ENCODE assay signal across 25 cellular contexts in genomic region chr22:48047722-48048500, GRCh38.
A peak's percentile ranks its signal among the peaks of the same experiment; 100 is the strongest.
DNase-seq lines count a peak whose midpoint lies in the region; ATAC-seq and TF ChIP-seq lines count a peak whose summit lies in the region.
"Had no signal": no experiment of that assay in that cellular context is flagged by ENCODE, and none has a peak within 500 bp of the region (broad histone marks: within the 10 kb centered on the region; RNA-seq: fewer than 3 reads in every experiment).

No MANE protein-coding gene starts in this region.

- no peak overlapping the region for H3K4ac ChIP-seq in H9 (ENCODE audit: low read depth, low read length)
- H3K4ac ChIP-seq in neuronal stem cell (ENCODE audit: low read length) = no peak overlapping the region

- H3K56ac ChIP-seq in H9 (ENCODE audit: insufficient read length, low read depth, low read length) = no peak overlapping the region

- no peaks in the 10 kb centered on the region for H3K27me3 ChIP-seq in DND-41 (ENCODE audit: insufficient read depth, low read length, poor library complexity)
- no peaks in the 10 kb centered on the region for H3K27me3 ChIP-seq in H9 (ENCODE audit: insufficient read depth, low read length)
- H3K27me3 ChIP-seq in endodermal cell (ENCODE audit: control insufficient read depth, insufficient read depth, low read length, poor library complexity, severe bottlenecking) = no peaks in the 10 kb centered on the region
- H3K27me3 ChIP-seq in neuronal stem cell (ENCODE audit: control insufficient read depth in 3 of 3, insufficient read depth in 3 of 3, low read depth in 1 of 3, low read length in 3 of 3) = no peaks in the 10 kb centered on the region
- H3K27me3 ChIP-seq in esophagus squamous epithelium = peaks cover 0 to 7% (median 0%) of the 10 kb centered on the region in 4 donors
- H3K27me3 ChIP-seq: BE2C had no signal

- no CpG with 5 or more reads among the region's 9 CpGs for WGBS in H9 (ENCODE audit: extremely low coverage, insufficient read length, low lambda C conversion rate)
- WGBS in endodermal cell (ENCODE audit: insufficient coverage in 1 of 2, insufficient read length in 1 of 2), 2 experiments = 91 to 100% methylated on average over 2 to 9 of the region's 9 CpGs
- WGBS in neuronal stem cell (ENCODE audit: extremely low coverage in 2 of 2, insufficient read length in 2 of 2, insufficient replicate concordance in 1 of 2), 2 donors = no CpG with 5 or more reads among the region's 9 CpGs
- WGBS in esophagus squamous epithelium, 2 donors = 73% methylated on average over 3 of the region's 9 CpGs; no CpG with 5 or more reads in 1 of the 2 donors

- intact Hi-C loops in esophagus squamous epithelium (cut with DNase I) = no loop called here

- TF ChIP-seq CTCF in DND-41 (IDR thresholded peaks at IDR 0.05; ENCODE audit: borderline replicate concordance, extremely low read depth, low read length, poor library complexity, severe bottlenecking) (no peak), H9 (conservative IDR thresholded peaks at IDR 0.05) (no peak), endodermal cell (conservative IDR thresholded peaks at IDR 0.05) (no peak), esophagus squamous epithelium (IDR thresholded peaks at IDR 0.05) (no peak)

- H3K14ac ChIP-seq in H9 (ENCODE audit: insufficient read depth, low read length) = 0 out of 2 replicates have a peak overlapping the region, but pooled peaks have one; percentile 52
- no peak overlapping the region for H3K14ac ChIP-seq in neuronal stem cell (ENCODE audit: low read length)

- no peak overlapping the region for H4K8ac ChIP-seq in H9 (replicated peaks; ENCODE audit: insufficient read length, low read depth, low read length)
- no peak overlapping the region for H4K8ac ChIP-seq in neuronal stem cell (ENCODE audit: low read depth, low read length)

- H3K79me1 ChIP-seq in H9 (ENCODE audit: insufficient read depth, low read depth, low read length, poor library complexity, severe bottlenecking) (no peaks in the 10 kb centered on the region), neuronal stem cell (ENCODE audit: low read depth, low read length) (no peaks in the 10 kb centered on the region)

- H2BK120ac ChIP-seq in H9 (ENCODE audit: low read depth, low read length, poor library complexity, severe bottlenecking) (no peak overlapping the region), neuronal stem cell (ENCODE audit: low read depth, low read length) (no peak overlapping the region)

- no peak overlapping the region for H3K4me3 ChIP-seq in DND-41 (ENCODE audit: low read depth in 1 of 2, low read length in 2 of 2)
- H3K4me3 ChIP-seq in endodermal cell (ENCODE audit: low read length) = no peak overlapping the region
- H3K4me3 ChIP-seq in neuronal stem cell (ENCODE audit: low read length in 2 of 2) = no peak overlapping the region
- H3K4me3 ChIP-seq in esophagus squamous epithelium = no peak overlapping the region
- H3K4me3 ChIP-seq: GM23338, PC-9, SJSA1 had no signal

- H2BK12ac ChIP-seq in H9 (ENCODE audit: insufficient read length, low read depth, low read length) (no peak overlapping the region), neuronal stem cell (ENCODE audit: low read length) (no peak overlapping the region)

- no peaks in the 10 kb centered on the region; a peak in 1 of 7 replicates for H3K36me3 Mint-ChIP-seq in H9 (ENCODE audit: insufficient read depth in 1 of 3, low read depth in 3 of 3)
- H3K36me3 Mint-ChIP-seq in endodermal cell (ENCODE audit: low read depth) = no peaks in the 10 kb centered on the region
- H3K36me3 Mint-ChIP-seq: CD14-positive monocyte; CD8-positive, alpha-beta memory T cell had no signal

- H3K9me3 Mint-ChIP-seq in H9 (no peaks in the 10 kb centered on the region), endodermal cell (no peaks in the 10 kb centered on the region)
- H3K9me3 Mint-ChIP-seq: CD14-positive monocyte; CD8-positive, alpha-beta memory T cell; GM23338 had no signal

- no peak overlapping the region for H3T11ph ChIP-seq in H9 (ENCODE audit: low read length)

- H2AK5ac ChIP-seq in H9 (ENCODE audit: insufficient read length, low read length) (no peak overlapping the region), neuronal stem cell (ENCODE audit: low read depth, low read length) (no peak overlapping the region)

- H3K36me3 ChIP-seq in DND-41 (ENCODE audit: insufficient read depth, low read length) (no peaks in the 10 kb centered on the region), endodermal cell (ENCODE audit: control insufficient read depth, insufficient read depth, low read length) (no peaks in the 10 kb centered on the region), neuronal stem cell (replicated peaks in 1 of 2; ENCODE audit: control insufficient read depth in 2 of 2, insufficient read depth in 2 of 2, low read length in 2 of 2) (no peaks in the 10 kb centered on the region), esophagus squamous epithelium (no peaks in the 10 kb centered on the region)
- H3K36me3 ChIP-seq: BE2C, SJSA1 had no signal

- H3K23ac ChIP-seq in H9 (ENCODE audit: insufficient read length, low read depth, low read length) = no peak overlapping the region
- no peak overlapping the region for H3K23ac ChIP-seq in neuronal stem cell (ENCODE audit: low read depth, low read length, poor library complexity)

- H3K27ac Mint-ChIP-seq in H9 = no peak overlapping the region
- H3K27ac Mint-ChIP-seq in endodermal cell = no peak overlapping the region
- H3K27ac Mint-ChIP-seq: CD14-positive monocyte; CD8-positive, alpha-beta memory T cell; GM23338 had no signal

- H3K23me2 ChIP-seq in H9 (ENCODE audit: insufficient read length, low read depth, low read length, poor library complexity, severe bottlenecking) = no peaks in the 10 kb centered on the region

- H3K9me3 ChIP-seq in DND-41 (ENCODE audit: insufficient read depth, low read length, severe bottlenecking) (no peaks in the 10 kb centered on the region), H9 (ENCODE audit: control insufficient read depth, low read depth, low read length) (no peaks in the 10 kb centered on the region), endodermal cell (ENCODE audit: control insufficient read depth, low read length) (no peaks in the 10 kb centered on the region), neuronal stem cell (replicated peaks in 1 of 2; ENCODE audit: control insufficient read depth in 2 of 2, insufficient read depth in 1 of 2, low read depth in 1 of 2, low read length in 2 of 2) (no peaks in the 10 kb centered on the region), esophagus squamous epithelium (no peaks in the 10 kb centered on the region)
- H3K9me3 ChIP-seq: BE2C, SJSA1 had no signal

- DNase-seq in DND-41 (no peak), H9 (no peak), endodermal cell (peak; percentile 28), neuronal stem cell (ENCODE audit: low spot score) (no peak), esophagus squamous epithelium (lab: John Stamatoyannopoulos, UW) (no peak), mucosa of gallbladder (ENCODE audit: low spot score) (no peak)
- DNase-seq: BE2C; CD8-positive, alpha-beta memory T cell; DMS 273 treated with DMSO at 0.1 percent for 48 hours; DMS79; NCI-H1092; NCI-H1417 treated with DMSO at 0.1 percent for 48 hours; NCI-H1694 treated with DMSO at 0.1 percent for 48 hours; NCI-H2081; NCI-H2227 treated with DMSO at 0.1 percent for 48 hours; NCI-H524; NCI-H748 treated with DMSO at 0.1 percent for 48 hours; NK-92 treated with Interleukin-12 subunit alpha and Interleukin-12 subunit beta, amount 100 ng/mL, for 24 hours; PC-9; Right ventricle myocardium superior had no signal

- H3K9ac ChIP-seq in DND-41 (ENCODE audit: low read depth, low read length) (peak overlapping the region; percentile 12; the same call in 1 of the 2 replicates), H9 (ENCODE audit: extremely low read depth, insufficient read length, low read length) (no peak overlapping the region), endodermal cell (ENCODE audit: extremely low read depth, low read length, poor library complexity, severe bottlenecking) (no peak overlapping the region), neuronal stem cell (ENCODE audit: low read depth, low read length, poor library complexity) (no peak overlapping the region)

- H3K27ac ChIP-seq in DND-41 (ENCODE audit: low read length) (peak overlapping the region; percentile 68), H9 (ENCODE audit: insufficient read length, low read depth, low read length) (no peak overlapping the region), endodermal cell (ENCODE audit: low read depth, low read length) (no peak overlapping the region), neuronal stem cell (replicated peaks; ENCODE audit: low read length) (no peak overlapping the region), esophagus squamous epithelium (no peak overlapping the region)
- H3K27ac ChIP-seq: PC-9, SJSA1 had no signal

- H3K27me3 Mint-ChIP-seq in H9 (ENCODE audit: low read depth) (peaks cover 3% of the 10 kb centered on the region; the same call in 1 of the 2 replicates), endodermal cell (ENCODE audit: insufficient read depth) (no peaks in the 10 kb centered on the region)

- H3K18ac ChIP-seq in H9 (ENCODE audit: insufficient read length, low read depth, low read length) (no peak overlapping the region), neuronal stem cell (ENCODE audit: low read length) (peak overlapping the region; percentile 67)

- H3K4me1 Mint-ChIP-seq in H9 (peaks cover 5 to 6% of the 10 kb centered on the region in 2 experiments), endodermal cell (no peaks in the 10 kb centered on the region)
- H3K4me1 Mint-ChIP-seq: CD14-positive monocyte had no signal

- TF ChIP-seq POLR2A in esophagus squamous epithelium (IDR thresholded peaks at IDR 0.05) = no peak

- H3K79me2 ChIP-seq in DND-41 (ENCODE audit: insufficient read depth, low read length) = no peaks in the 10 kb centered on the region
- H3K79me2 ChIP-seq in H9 (ENCODE audit: insufficient read depth, low read length) = no peaks in the 10 kb centered on the region

- H3K4me2 ChIP-seq in DND-41 (ENCODE audit: insufficient read depth, low read length) = no peak overlapping the region
- no peak overlapping the region for H3K4me2 ChIP-seq in H9 (ENCODE audit: insufficient read depth, insufficient read length, low read length)
- no peak overlapping the region for H3K4me2 ChIP-seq in neuronal stem cell (ENCODE audit: insufficient read depth, low read length, poor library complexity, severe bottlenecking)
- H3K4me2 ChIP-seq: GM23338, PC-9 had no signal

- peaks cover 73% of the 10 kb centered on the region for H3K4me1 ChIP-seq in DND-41 (ENCODE audit: insufficient read depth, low read length)
- no peaks in the 10 kb centered on the region for H3K4me1 ChIP-seq in H9 (ENCODE audit: insufficient read depth, low read length)
- no peaks in the 10 kb centered on the region for H3K4me1 ChIP-seq in endodermal cell (ENCODE audit: control insufficient read depth, insufficient read depth, low read length)
- H3K4me1 ChIP-seq in neuronal stem cell (ENCODE audit: control insufficient read depth in 2 of 2, insufficient read depth in 1 of 2, low read depth in 1 of 2, low read length in 2 of 2) = no peaks in the 10 kb centered on the region
- H3K4me1 ChIP-seq in esophagus squamous epithelium = no peaks in the 10 kb centered on the region
- H3K4me1 ChIP-seq: BE2C, SJSA1 had no signal

- H4K20me1 ChIP-seq in DND-41 (ENCODE audit: insufficient read depth, low read length) (no peaks in the 10 kb centered on the region), H9 (ENCODE audit: control insufficient read depth, insufficient read depth, insufficient read length) (no peaks in the 10 kb centered on the region)

- ATAC-seq in DND-41 (ENCODE audit: insufficient read depth, low read depth) = no peak
- ATAC-seq in GM19023 (IDR thresholded peaks at IDR 0.05; ENCODE audit: unreplicated experiment) = no peak
- ATAC-seq: GM23338, HCT116 had no signal

- H3K4me3 Mint-ChIP-seq in H9 (no peak overlapping the region), endodermal cell (no peak overlapping the region)
- H3K4me3 Mint-ChIP-seq: CD14-positive monocyte, GM23338 had no signal

- no peak overlapping the region for H2BK20ac ChIP-seq in H9 (ENCODE audit: low read depth, low read length, poor library complexity, severe bottlenecking)

- H2BK5ac ChIP-seq in H9 (ENCODE audit: insufficient read length, low read length) (no peak overlapping the region), neuronal stem cell (ENCODE audit: low read length) (no peak overlapping the region)

- no peak overlapping the region for H2AFZ ChIP-seq in DND-41 (ENCODE audit: low read depth, low read length)
- no peak overlapping the region for H2AFZ ChIP-seq in H9 (ENCODE audit: low read length)
- no peak overlapping the region for H2AFZ ChIP-seq in neuronal stem cell (ENCODE audit: low read length)
- H2AFZ ChIP-seq: GM23338, PC-9 had no signal

- no peak overlapping the region for H4K5ac ChIP-seq in H9 (ENCODE audit: insufficient read length, low read depth, low read length)

- H4K91ac ChIP-seq in H9 (ENCODE audit: insufficient read length, low read depth, low read length) (no peak overlapping the region), neuronal stem cell (ENCODE audit: low read depth, low read length, poor library complexity) (no peak overlapping the region)

- H2BK15ac ChIP-seq in H9 (ENCODE audit: low read depth, low read length) = no peak overlapping the region
- no peak overlapping the region for H2BK15ac ChIP-seq in neuronal stem cell (ENCODE audit: low read length)
